ENCODE assay signal across 27 cellular contexts in the genomic region with DNA sequence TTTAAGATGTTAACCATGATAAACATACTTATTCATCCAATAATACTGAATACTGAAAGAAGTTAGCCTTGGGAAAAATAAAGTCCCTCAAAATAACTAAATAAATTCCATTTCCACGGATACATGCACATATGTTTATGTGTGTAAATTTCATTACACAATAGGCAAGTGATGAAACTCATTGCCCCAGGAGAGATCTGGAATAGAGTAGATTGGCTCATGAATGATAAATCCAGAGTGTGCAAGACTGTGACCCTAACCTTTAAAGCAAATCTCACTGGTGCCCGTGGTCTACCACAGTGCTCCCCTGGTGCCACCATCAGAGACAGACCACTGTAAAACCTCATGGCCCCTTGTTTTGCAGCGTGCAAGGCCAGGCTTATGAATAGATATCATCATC.
DNase-seq lines count a peak whose midpoint lies in the region; TF ChIP-seq lines count a peak whose summit lies in the region.
"Had no signal": no experiment of that assay in that cellular context is flagged by ENCODE, and none has a peak within 500 bp of the region (broad histone marks: within the 10 kb centered on the region; RNA-seq: fewer than 3 reads in every experiment).

No MANE protein-coding gene starts in this region.

- H3K9ac ChIP-seq in SK-N-MC (ENCODE audit: insufficient read length) (no peak overlapping the region), neural progenitor cell (no peak overlapping the region)
- H3K9ac ChIP-seq: BLaER1 treated with 17β-estradiol and CSF1 and Interleukin-3, amounts not matched to agents 10 nM and 100 nM; parathyroid adenoma had no signal

- DNase-seq in EH (ENCODE audit: low read depth) (peak; percentile 8), SK-N-MC (ENCODE audit: low read depth, low spot score) (peak; percentile 34), fibroblast of gingiva (ENCODE audit: low read depth) (peak; percentile 73), neural crest cell (ENCODE audit: low read depth, low spot score) (no peak), head of caudate nucleus (no peak), neural progenitor cell (ENCODE audit: low spot score) (no peak), Peyer's patch (no peak)
- no peak for DNase-seq in activated CD4-positive, alpha-beta T cell treated with anti-CD3 and anti-CD28 coated beads for 48 hours
- DNase-seq: activated CD4-positive, alpha-beta memory T cell treated with anti-CD3 and anti-CD28 coated beads, Interleukin-2, amount 10 ng/mL, durations not matched to agents 7 days and 5 days; activated CD4-positive, alpha-beta T cell treated with anti-CD3 and anti-CD28 coated beads for 1 hour; activated CD8-positive, alpha-beta memory T cell treated with anti-CD3 and anti-CD28 coated beads, Interleukin-2, amount 50 U/mL, for 4 hours; activated naive CD4-positive, alpha-beta T cell treated with anti-CD3 and anti-CD28 coated beads, Interleukin-2, amount 50 U/mL, for 16 hours; aorta; COR-L47; effector memory CD8-positive, alpha-beta T cell; immature natural killer cell; Karpas-422; MV-4-11; NCI-H146; NCI-H345; NCI-H69; PC-3; stimulated activated CD8-positive, alpha-beta memory T cell treated with anti-CD3 and anti-CD28 coated beads, Interleukin-4, amount 100 ng/mL, for 48 hours; trophoblast cell had no signal

- H3K4me2 ChIP-seq in neural progenitor cell: no peak overlapping the region

- H3K79me2 ChIP-seq in neural progenitor cell (ENCODE audit: low read depth): no peaks in the 10 kb centered on the region
- H3K79me2 ChIP-seq: parathyroid adenoma had no signal

- H3K27ac ChIP-seq in SK-N-MC (0 out of 2 replicates have a peak overlapping the region, but pooled peaks have one; percentile 39), neural progenitor cell (no peak overlapping the region), Peyer's patch (no peak overlapping the region)
- H3K27ac ChIP-seq: parathyroid adenoma, right atrium auricular region had no signal

- peaks cover 4% of the 10 kb centered on the region for H4K20me1 ChIP-seq in neural progenitor cell (ENCODE audit: low read depth)

- no peaks in the 10 kb centered on the region for H3F3A ChIP-seq in neural progenitor cell (ENCODE audit: low read depth)

- H3K4me1 Mint-ChIP-seq in neural crest cell (peaks cover 11% of the 10 kb centered on the region), neural progenitor cell (no peaks in the 10 kb centered on the region)
- H3K4me1 Mint-ChIP-seq: activated CD4-positive, alpha-beta memory T cell treated with anti-CD3 and anti-CD28 coated beads, Interleukin-2, amount 10 ng/mL, durations not matched to agents 7 days and 5 days had no signal

- H3K36me3 ChIP-seq in SK-N-MC (ENCODE audit: insufficient read depth, low read length) (0 out of 2 replicates have a peak, but pooled peaks cover 7% of the 10 kb centered on the region), neural progenitor cell (no peaks in the 10 kb centered on the region), Peyer's patch (peaks cover 0 to 39% (median 0%) of the 10 kb centered on the region in 3 donors)

- H3K36me3 Mint-ChIP-seq in neural crest cell (ENCODE audit: low read depth): peaks cover 22% of the 10 kb centered on the region
- H3K36me3 Mint-ChIP-seq in neural progenitor cell: peaks cover 13% of the 10 kb centered on the region

- H3K27me3 Mint-ChIP-seq in neural crest cell (ENCODE audit: low read depth) (no peaks in the 10 kb centered on the region), neural progenitor cell (ENCODE audit: insufficient read depth, low read depth) (no peaks in the 10 kb centered on the region)
- H3K27me3 Mint-ChIP-seq: activated CD4-positive, alpha-beta memory T cell treated with anti-CD3 and anti-CD28 coated beads, Interleukin-2, amount 10 ng/mL, durations not matched to agents 7 days and 5 days; effector memory CD8-positive, alpha-beta T cell had no signal

- H3K4me1 ChIP-seq in neural progenitor cell: no peaks in the 10 kb centered on the region
- no peaks in the 10 kb centered on the region for H3K4me1 ChIP-seq in Peyer's patch
- H3K4me1 ChIP-seq: parathyroid adenoma, right atrium auricular region had no signal

- no peaks in the 10 kb centered on the region for H3K27me3 ChIP-seq in neural progenitor cell
- no peaks in the 10 kb centered on the region for H3K27me3 ChIP-seq in Peyer's patch
- H3K27me3 ChIP-seq: BLaER1 treated with 17β-estradiol and CSF1 and Interleukin-3, amounts not matched to agents 10 nM and 100 nM; right atrium auricular region had no signal

- no peak for TF ChIP-seq CTCF in neural crest cell (conservative IDR thresholded peaks at IDR 0.05)
- TF ChIP-seq CTCF in neural progenitor cell (IDR thresholded peaks at IDR 0.05): no peak
- TF ChIP-seq CTCF in Peyer's patch (IDR thresholded peaks at IDR 0.05): no peak

- no peak for TF ChIP-seq POLR2A in Peyer's patch (IDR thresholded peaks at IDR 0.05)

- peak overlapping the region; percentile 53 for H3K27ac Mint-ChIP-seq in neural crest cell (ENCODE audit: unreplicated experiment)
- H3K27ac Mint-ChIP-seq in neural progenitor cell: no peak overlapping the region
- H3K27ac Mint-ChIP-seq: activated CD4-positive, alpha-beta memory T cell treated with anti-CD3 and anti-CD28 coated beads, Interleukin-2, amount 10 ng/mL, durations not matched to agents 7 days and 5 days; effector memory CD8-positive, alpha-beta T cell had no signal

- H3K4me3 Mint-ChIP-seq in neural crest cell (no peak overlapping the region), neural progenitor cell (no peak overlapping the region)
- H3K4me3 Mint-ChIP-seq: activated CD4-positive, alpha-beta memory T cell treated with anti-CD3 and anti-CD28 coated beads, Interleukin-2, amount 10 ng/mL, durations not matched to agents 7 days and 5 days; effector memory CD8-positive, alpha-beta T cell; immature natural killer cell had no signal

- H3K4me3 ChIP-seq in SK-N-MC (no peak overlapping the region), neural progenitor cell (no peak overlapping the region), Peyer's patch (no peak overlapping the region)
- H3K4me3 ChIP-seq: BLaER1 treated with 17β-estradiol and CSF1 and Interleukin-3, amounts not matched to agents 10 nM and 100 nM; right atrium auricular region had no signal

- H2AFZ ChIP-seq in neural progenitor cell (replicated peaks): no peak overlapping the region
- H2AFZ ChIP-seq: parathyroid adenoma had no signal

- H3K9me3 Mint-ChIP-seq in neural crest cell: no peaks in the 10 kb centered on the region
- H3K9me3 Mint-ChIP-seq in neural progenitor cell: no peaks in the 10 kb centered on the region
- H3K9me3 Mint-ChIP-seq: activated CD4-positive, alpha-beta memory T cell treated with anti-CD3 and anti-CD28 coated beads, Interleukin-2, amount 10 ng/mL, durations not matched to agents 7 days and 5 days; effector memory CD8-positive, alpha-beta T cell; immature natural killer cell had no signal

- H3K9me3 ChIP-seq in SK-N-MC (ENCODE audit: low read depth, low read length): no peaks in the 10 kb centered on the region
- no peaks in the 10 kb centered on the region for H3K9me3 ChIP-seq in neural progenitor cell (ENCODE audit: low read depth)
- no peaks in the 10 kb centered on the region for H3K9me3 ChIP-seq in Peyer's patch
- H3K9me3 ChIP-seq: BLaER1 treated with 17β-estradiol and CSF1 and Interleukin-3, amounts not matched to agents 10 nM and 100 nM; right atrium auricular region had no signal

- intact Hi-C loops in head of caudate nucleus (cut with DNase I): no loop called here

Comparison
In these comparisons a context has a peak if more than half of its experiments do, and no peak if none do; other contexts are left out.
1. DNase-seq: peak in EH (single experiment), SK-N-MC (single experiment) and fibroblast of gingiva (single experiment); none in neural crest cell (single experiment), head of caudate nucleus (0 of 42), neural progenitor cell (single experiment), Peyer's patch (0 of 3) and activated CD4-positive, alpha-beta T cell treated with anti-CD3 and anti-CD28 coated beads for 48 hours (single experiment).